In the genomic region with DNA sequence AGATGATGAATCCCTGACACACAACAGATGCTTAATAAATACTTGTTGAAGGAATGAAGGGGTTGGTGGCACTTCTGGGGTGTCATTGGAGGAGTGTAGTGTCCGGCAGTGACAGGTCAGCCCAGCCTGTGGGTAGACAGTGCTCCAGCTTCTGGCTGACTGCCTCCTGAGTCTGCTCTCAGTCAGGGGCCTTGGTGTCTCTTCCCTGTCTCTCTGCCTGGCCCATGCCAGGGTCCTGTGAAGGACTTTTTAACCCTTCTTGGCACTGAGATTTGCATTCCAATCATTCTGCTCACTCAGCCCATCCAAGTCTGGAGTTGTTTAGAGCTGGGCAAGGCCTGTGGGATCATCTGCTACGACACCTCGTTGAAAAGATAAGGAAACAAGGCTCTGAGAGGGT, we compare ENCODE assay signal across 23 cellular contexts. TPM values are rescaled to one million over a fixed set of nuclear protein-coding genes. Genes with fewer than 3 reads are reported as not detected.
A peak's percentile ranks its signal among the peaks of the same experiment; 100 is the strongest.
DNase-seq lines count a peak whose midpoint lies in the region; ATAC-seq and TF ChIP-seq lines count a peak whose summit lies in the region.
"Had no signal": no experiment of that assay in that cellular context is flagged by ENCODE, and none has a peak within 500 bp of the region (broad histone marks: within the 10 kb centered on the region; RNA-seq: fewer than 3 reads in every experiment).

No MANE protein-coding gene starts in this region.

- H2BK15ac ChIP-seq in H9 (ENCODE audit: low read depth, low read length), result no peak overlapping the region

- H3K4me1 ChIP-seq in adrenal gland (replicated peaks in 1 of 2) (peaks cover 37 to 38% of the 10 kb centered on the region in 2 donors), left ventricle myocardium inferior (peaks cover 25% of the 10 kb centered on the region), sigmoid colon (peaks cover 0 to 38% (median 35%) of the 10 kb centered on the region in 4 donors), H9 (ENCODE audit: insufficient read depth, low read length) (no peaks in the 10 kb centered on the region)

- H2BK20ac ChIP-seq in H9 (ENCODE audit: low read depth, low read length, poor library complexity, severe bottlenecking), result no peak overlapping the region

- no peak overlapping the region for H4K8ac ChIP-seq in H9 (replicated peaks; ENCODE audit: insufficient read length, low read depth, low read length)

- no peak overlapping the region for H3K27ac Mint-ChIP-seq in effector memory CD8-positive, alpha-beta T cell
- H3K27ac Mint-ChIP-seq in H9, result no peak overlapping the region
- H3K27ac Mint-ChIP-seq: activated CD4-positive, alpha-beta T cell treated with anti-CD3 and anti-CD28 coated beads, Interleukin-2, amount 10 ng/mL, durations not matched to agents 7 days and 5 days; natural killer cell treated with Interleukin-12 subunit alpha and Interleukin-12 subunit beta and Interleukin-15 and Interleukin-18, amount 100 ng/mL, for 72 hours; stimulated activated naive CD8-positive, alpha-beta T cell treated with anti-CD3 and anti-CD28 coated beads, Interleukin-15, amount 100 ng/mL, for 72 hours had no signal

- H3K56ac ChIP-seq in H9 (ENCODE audit: insufficient read length, low read depth, low read length), result no peak overlapping the region

- TF ChIP-seq POLR2A in adrenal gland (IDR thresholded peaks at IDR 0.05) (no peak), sigmoid colon (IDR thresholded peaks at IDR 0.05) (no peak)

- no peak overlapping the region for H2BK120ac ChIP-seq in H9 (ENCODE audit: low read depth, low read length, poor library complexity, severe bottlenecking)

- H3K79me1 ChIP-seq in H9 (ENCODE audit: insufficient read depth, low read depth, low read length, poor library complexity, severe bottlenecking), result no peaks in the 10 kb centered on the region

- H3T11ph ChIP-seq in H9 (ENCODE audit: low read length), result no peak overlapping the region

- no peak overlapping the region for H2AFZ ChIP-seq in H9 (ENCODE audit: low read length)

- H3K36me3 Mint-ChIP-seq in effector memory CD8-positive, alpha-beta T cell (ENCODE audit: insufficient read depth), result no peaks in the 10 kb centered on the region
- no peaks in the 10 kb centered on the region; a peak in 1 of 7 replicates for H3K36me3 Mint-ChIP-seq in H9 (ENCODE audit: insufficient read depth in 1 of 3, low read depth in 3 of 3)

- peaks cover 0 to 2% of the 10 kb centered on the region in 2 donors for H3K4me1 Mint-ChIP-seq in effector memory CD8-positive, alpha-beta T cell (ENCODE audit: low read depth in 2 of 2)
- peaks cover 31 to 33% of the 10 kb centered on the region in 2 experiments for H3K4me1 Mint-ChIP-seq in H9

- no peaks in the 10 kb centered on the region for H4K20me1 ChIP-seq in H9 (ENCODE audit: control insufficient read depth, insufficient read depth, insufficient read length)

- H3K9me3 ChIP-seq in adrenal gland (replicated peaks in 1 of 3) (no peaks in the 10 kb centered on the region), left ventricle myocardium inferior (replicated peaks) (no peaks in the 10 kb centered on the region), sigmoid colon (no peaks in the 10 kb centered on the region), H9 (ENCODE audit: control insufficient read depth, low read depth, low read length) (no peaks in the 10 kb centered on the region)
- H3K9me3 ChIP-seq: A549 had no signal

- H2BK12ac ChIP-seq in H9 (ENCODE audit: insufficient read length, low read depth, low read length), result no peak overlapping the region

- H2AK5ac ChIP-seq in H9 (ENCODE audit: insufficient read length, low read length), result no peak overlapping the region

- no peak for ATAC-seq in effector memory CD8-positive, alpha-beta T cell (replicated peaks)
- ATAC-seq: A549; foreskin keratinocyte; natural killer cell treated with Interleukin-12 subunit alpha and Interleukin-12 subunit beta and Interleukin-15 and Interleukin-18, amount 100 ng/mL, for 72 hours; stimulated activated naive CD8-positive, alpha-beta T cell treated with anti-CD3 and anti-CD28 coated beads, Interleukin-15, amount 100 ng/mL, for 72 hours had no signal

- peaks cover 8% of the 10 kb centered on the region for H3K23me2 ChIP-seq in H9 (ENCODE audit: insufficient read length, low read depth, low read length, poor library complexity, severe bottlenecking)

- no peak for TF ChIP-seq CTCF in adrenal gland (IDR thresholded peaks at IDR 0.05)
- TF ChIP-seq CTCF in left ventricle myocardium inferior (IDR thresholded peaks at IDR 0.05; ENCODE audit: borderline replicate concordance), result no peak
- TF ChIP-seq CTCF in sigmoid colon (IDR thresholded peaks at IDR 0.05), result no peak
- TF ChIP-seq CTCF in H9 (conservative IDR thresholded peaks at IDR 0.05), result no peak

- H3K18ac ChIP-seq in H9 (ENCODE audit: insufficient read length, low read depth, low read length), result no peak overlapping the region

- no peak for TF ChIP-seq EP300 in sigmoid colon (IDR thresholded peaks at IDR 0.05)

- no peaks in the 10 kb centered on the region for H3K9me3 Mint-ChIP-seq in effector memory CD8-positive, alpha-beta T cell
- peaks cover 0 to 3% of the 10 kb centered on the region in 2 experiments; a peak in 1 of 5 replicates for H3K9me3 Mint-ChIP-seq in H9
- H3K9me3 Mint-ChIP-seq: activated CD4-positive, alpha-beta T cell treated with anti-CD3 and anti-CD28 coated beads, Interleukin-2, amount 10 ng/mL, durations not matched to agents 7 days and 5 days; natural killer cell treated with Interleukin-12 subunit alpha and Interleukin-12 subunit beta and Interleukin-15 and Interleukin-18, amount 100 ng/mL, for 72 hours; stimulated activated naive CD8-positive, alpha-beta T cell treated with anti-CD3 and anti-CD28 coated beads, Interleukin-15, amount 100 ng/mL, for 72 hours had no signal

- H4K91ac ChIP-seq in H9 (ENCODE audit: insufficient read length, low read depth, low read length), result no peak overlapping the region

- H3K79me2 ChIP-seq in H9 (ENCODE audit: insufficient read depth, low read length), result no peaks in the 10 kb centered on the region

- H3K4me2 ChIP-seq in H9 (ENCODE audit: insufficient read depth, insufficient read length, low read length), result no peak overlapping the region
- H3K4me2 ChIP-seq: A549 had no signal

- peak overlapping the region in 1 of 4 donors; percentile 23 for H3K4me3 ChIP-seq in adrenal gland
- no peak overlapping the region for H3K4me3 ChIP-seq in left ventricle myocardium inferior
- no peak overlapping the region for H3K4me3 ChIP-seq in sigmoid colon
- H3K4me3 ChIP-seq: A549, skin epidermis had no signal

- H3K27me3 ChIP-seq in adrenal gland (no peaks in the 10 kb centered on the region), left ventricle myocardium inferior (ENCODE audit: low read depth) (peaks cover 55% of the 10 kb centered on the region), sigmoid colon (peaks cover 0 to 22% (median 7%) of the 10 kb centered on the region in 3 donors), H9 (ENCODE audit: insufficient read depth, low read length) (peaks cover 29% of the 10 kb centered on the region; the same call in 1 of the 2 replicates)

- intact Hi-C loops in adrenal gland (cut with DNase I) (no loop called here), left ventricle myocardium inferior (cut with micrococcal nuclease) (no loop called here), sigmoid colon (cut with DNase I) (loop anchor here (2.0 to 5.0 kb wide), 3 partner anchors 34 to 79 kb away; no protein-coding TSS in a partner anchor)

- 26 to 43% (median 34%) methylated on average over 3 of the region's 3 CpGs for WGBS in adrenal gland, 4 donors
- WGBS in sigmoid colon, 2 donors, result 55 to 56% methylated on average over 3 of the region's 3 CpGs
- no CpG with 5 or more reads among the region's 3 CpGs for WGBS in H9 (ENCODE audit: extremely low coverage, insufficient read length, low lambda C conversion rate)

- H3K4ac ChIP-seq in H9 (ENCODE audit: low read depth, low read length), result no peak overlapping the region

- in situ Hi-C loops in ACHN (cut with HindIII; ENCODE audit: low pct_ligation_motif_present, low pct_unique_long_range_greater_than_20kb, low sequenced_read_pairs), result no loop called here

- no peak overlapping the region for H4K5ac ChIP-seq in H9 (ENCODE audit: insufficient read length, low read depth, low read length)

- H3K14ac ChIP-seq in H9 (ENCODE audit: insufficient read depth, low read length), result no peak overlapping the region

- H3K27ac ChIP-seq in adrenal gland, result peak overlapping the region; percentile 88 to 95 (median 92)
- H3K27ac ChIP-seq in left ventricle myocardium inferior (replicated peaks), result peak overlapping the region; percentile 71
- peak overlapping the region; percentile 79 to 91 (median 83) for H3K27ac ChIP-seq in sigmoid colon
- H3K27ac ChIP-seq in H9 (ENCODE audit: insufficient read length, low read depth, low read length), result no peak overlapping the region
- H3K27ac ChIP-seq: A549, foreskin keratinocyte, skin epidermis had no signal

- H3K36me3 ChIP-seq in adrenal gland (replicated peaks in 1 of 2) (no peaks in the 10 kb centered on the region), left ventricle myocardium inferior (no peaks in the 10 kb centered on the region), sigmoid colon (no peaks in the 10 kb centered on the region)

- no peak overlapping the region for H3K9ac ChIP-seq in H9 (ENCODE audit: extremely low read depth, insufficient read length, low read length)

- H3K4me3 Mint-ChIP-seq in effector memory CD8-positive, alpha-beta T cell, result no peak overlapping the region
- H3K4me3 Mint-ChIP-seq in H9, result no peak overlapping the region
- H3K4me3 Mint-ChIP-seq: activated CD4-positive, alpha-beta T cell treated with anti-CD3 and anti-CD28 coated beads, Interleukin-2, amount 10 ng/mL, durations not matched to agents 7 days and 5 days; natural killer cell treated with Interleukin-12 subunit alpha and Interleukin-12 subunit beta and Interleukin-15 and Interleukin-18, amount 100 ng/mL, for 72 hours; stimulated activated naive CD8-positive, alpha-beta T cell treated with anti-CD3 and anti-CD28 coated beads, Interleukin-15, amount 100 ng/mL, for 72 hours had no signal

- peaks cover 69 to 95% of the 10 kb centered on the region in 2 donors for H3K27me3 Mint-ChIP-seq in effector memory CD8-positive, alpha-beta T cell
- H3K27me3 Mint-ChIP-seq in H9 (ENCODE audit: low read depth), result peaks cover 93% of the 10 kb centered on the region

- H2BK5ac ChIP-seq in H9 (ENCODE audit: insufficient read length, low read length), result no peak overlapping the region

- no peak overlapping the region for H3K23ac ChIP-seq in H9 (ENCODE audit: insufficient read length, low read depth, low read length)

- DNase-seq in ACHN, result peak; percentile 33
- DNase-seq in adrenal gland, result peak in 6 of 7 donors; percentile 75 to 90 (median 86)
- DNase-seq in left ventricle myocardium inferior, result no peak
- DNase-seq in sigmoid colon, result no peak
- no peak for DNase-seq in effector memory CD8-positive, alpha-beta T cell
- DNase-seq in 8988T, result no peak
- no peak for DNase-seq in H9
- DNase-seq in AML-193 (lab: John Stamatoyannopoulos, UW), result no peak
- DNase-seq: activated CD4-positive, alpha-beta T cell treated with anti-CD3 and anti-CD28 coated beads, Interleukin-2, amount 10 ng/mL, durations not matched to agents 7 days and 5 days; activated CD8-positive, alpha-beta memory T cell treated with anti-CD3 and anti-CD28 coated beads, Interleukin-2, amount 50 U/mL, for 48 hours; activated gamma-delta T cell treated with Interleukin-2 at 50 U/mL for 16 hours; dorsolateral prefrontal cortex; foreskin keratinocyte; mesendoderm; NCI-H1436; SIG-M5; stimulated activated CD4-positive, alpha-beta T cell treated with anti-CD3 and anti-CD28 coated beads, Interleukin-2, amount 100 ng/mL, for 48 hours; stimulated activated naive CD8-positive, alpha-beta T cell treated with anti-CD3 and anti-CD28 coated beads, Interleukin-15, amount 100 ng/mL, for 72 hours had no signal

RNA-seq across cellular contexts. Expression of a gene that starts 1.4 kb away (rescaled TPM):
- total RNA-seq in adrenal gland (100 to 1,000 TPM; 366 to 595 (median 455) TPM), left ventricle myocardium inferior (3.2 TPM), sigmoid colon (10 to 100 TPM in 1 of 4 donors, 1 to 10 TPM in 3; 2.9 to 12.2 (median 6.1) TPM), H9 (2021) (0.09 TPM in 1 of 2 replicates, not detected in the other)
- polyA plus RNA-seq in adrenal gland (100 to 1,000 TPM; 133 to 325 (median 160) TPM), sigmoid colon (1 to 10 TPM in 1 of 3 donors, under 1 TPM in 2; under 0.01 to 2.3 (median 0.23) TPM)
- total RNA-seq: activated CD4-positive, alpha-beta T cell treated with anti-CD3 and anti-CD28 coated beads, Interleukin-2, amount 10 ng/mL, durations not matched to agents 7 days and 5 days; foreskin keratinocyte; natural killer cell treated with Interleukin-12 subunit alpha and Interleukin-12 subunit beta and Interleukin-15 and Interleukin-18, amount 100 ng/mL, for 72 hours; OCI-LY7 had no signal
- polyA plus RNA-seq: foreskin keratinocyte had no signal

RNA-seq across cellular contexts. Expression of a gene that starts 50.0 kb away (rescaled TPM):
- total RNA-seq in adrenal gland (1 to 10 TPM in 6 of 8 donors, not detected in 2; 2.2 to 6.9 (median 3.5) TPM), left ventricle myocardium inferior (not detected), sigmoid colon (not detected), H9 (2021) (not detected in 2 replicates)
- polyA plus RNA-seq in adrenal gland (10 to 100 TPM in 1 of 3 donors, 1 to 10 TPM in 2; 3.3 to 10.1 (median 5.3) TPM), sigmoid colon (not detected)
- total RNA-seq: activated CD4-positive, alpha-beta T cell treated with anti-CD3 and anti-CD28 coated beads, Interleukin-2, amount 10 ng/mL, durations not matched to agents 7 days and 5 days; foreskin keratinocyte; kidney epithelial cell; natural killer cell treated with Interleukin-12 subunit alpha and Interleukin-12 subunit beta and Interleukin-15 and Interleukin-18, amount 100 ng/mL, for 72 hours; OCI-LY7 had no signal
- polyA plus RNA-seq: foreskin keratinocyte had no signal

Comparison
In these comparisons a context has a peak if more than half of its experiments do, and no peak if none do; other contexts are left out.
1. DNase-seq: peak in ACHN (single experiment) and adrenal gland (6 of 7); none in left ventricle myocardium inferior (single experiment), sigmoid colon (single experiment), effector memory CD8-positive, alpha-beta T cell (0 of 3), 8988T (single experiment), H9 (single experiment) and AML-193 (0 of 2).
2. RNA of a gene that starts 1.4 kb away (total RNA-seq): 366 to 595 TPM in adrenal gland; 2.9 to 12.2 TPM in sigmoid colon, 3.2 TPM in left ventricle myocardium inferior (single experiment) and 0.09 TPM in H9; every median in the first group is over 10 times any median in the second.